ENCODE assay signal across 8 cellular contexts in the genomic region with DNA sequence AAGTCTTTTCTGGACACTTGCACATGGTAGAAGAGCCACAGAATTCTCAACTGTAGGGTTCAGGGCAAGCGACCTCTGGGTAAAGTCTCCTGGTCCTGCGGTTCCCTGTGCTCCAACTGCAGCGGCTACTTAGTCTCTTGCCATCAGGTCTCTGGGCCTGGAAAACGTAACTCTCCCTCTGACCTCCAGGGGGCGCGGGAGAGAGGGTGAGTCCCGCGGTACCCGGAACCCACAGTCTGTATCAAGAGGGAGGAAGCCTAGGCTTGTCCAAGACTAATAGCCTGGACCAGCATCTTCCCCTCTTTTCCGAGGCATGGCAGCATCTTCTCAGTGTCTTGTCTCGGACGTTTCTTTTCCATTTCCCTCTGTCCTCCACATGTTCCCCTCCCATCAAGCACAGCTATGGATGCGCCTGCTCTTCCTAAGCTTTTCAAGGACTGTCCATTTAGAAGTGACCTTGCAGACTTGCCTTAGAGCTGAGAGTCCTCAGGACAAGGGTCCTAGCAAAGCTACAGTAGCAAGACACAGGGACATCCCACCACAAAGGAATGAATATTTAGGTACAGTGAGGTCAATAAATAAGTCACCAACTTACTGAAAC. TPM values are rescaled to one million over a fixed set of nuclear protein-coding genes. Genes with fewer than 3 reads are reported as not detected.
DNase-seq lines count a peak whose midpoint lies in the region; ATAC-seq and TF ChIP-seq lines count a peak whose summit lies in the region.

No MANE protein-coding gene starts in this region.

- peak; percentile 64 for DNase-seq in ELR (ENCODE audit: low read depth)
- peak; percentile 60 to 66 for DNase-seq in SJSA1 (ENCODE audit: low read depth in 1 of 2, low spot score in 2 of 2)
- DNase-seq in activated effector memory CD4-positive, alpha-beta T cell treated with anti-CD3 and anti-CD28 coated beads, Interleukin-2, amount 50 U/mL, for 16 hours: peak; percentile 81
- no peak for DNase-seq in left ventricle myocardium inferior
- peak; percentile 52 for DNase-seq in stimulated activated CD4-positive, alpha-beta T cell treated with anti-CD3 and anti-CD28 coated beads, Interleukin-12 subunit alpha, Interleukin-12 subunit beta, amount 100 ng/mL, for 4 hours
- no peak for DNase-seq in KG1 (lab: John Stamatoyannopoulos, UW)
- no peak for DNase-seq in NCI-H2196 treated with DMSO at 0.1 percent for 48 hours (lab: John Stamatoyannopoulos, UW; ENCODE audit: unreplicated experiment)

- TF ChIP-seq CTCF in left ventricle myocardium inferior (IDR thresholded peaks at IDR 0.05; ENCODE audit: borderline replicate concordance): peak; percentile 63

- H3K36me3 ChIP-seq in SJSA1 (no peaks in the 10 kb centered on the region), left ventricle myocardium inferior (no peaks in the 10 kb centered on the region)

- H3K4me1 ChIP-seq in SJSA1 (replicated peaks) (no peaks in the 10 kb centered on the region), left ventricle myocardium inferior (no peaks in the 10 kb centered on the region)

- H3K27me3 ChIP-seq in SJSA1 (replicated peaks) (peaks cover 29% of the 10 kb centered on the region), left ventricle myocardium inferior (ENCODE audit: low read depth) (peaks cover 60% of the 10 kb centered on the region)

- intact Hi-C loops in left ventricle myocardium inferior (cut with micrococcal nuclease): no loop called here

- H3K9me3 ChIP-seq in SJSA1 (replicated peaks) (no peaks in the 10 kb centered on the region), left ventricle myocardium inferior (replicated peaks) (no peaks in the 10 kb centered on the region)

- peak; percentile 79 for ATAC-seq in HG03135 (IDR thresholded peaks at IDR 0.05; ENCODE audit: unreplicated experiment)

- H3K27ac ChIP-seq in SJSA1: no peak overlapping the region
- H3K27ac ChIP-seq in left ventricle myocardium inferior (replicated peaks): no peak overlapping the region

- H3K4me3 ChIP-seq in SJSA1 (no peak overlapping the region), left ventricle myocardium inferior (no peak overlapping the region)

RNA-seq across cellular contexts. Expression of gene FSTL4, which starts 59.3 kb away (rescaled TPM):
- 2.1 and 3.6 TPM in 2 replicates for total RNA-seq in SJSA1 (2014; rRNA removed; shearing (Covaris generic))
- not detected for total RNA-seq in left ventricle myocardium inferior

Comparison
In these comparisons a context has a peak if more than half of its experiments do, and no peak if none do; other contexts are left out.
1. DNase-seq: peak in ELR (single experiment), SJSA1 (2 of 2), activated effector memory CD4-positive, alpha-beta T cell treated with anti-CD3 and anti-CD28 coated beads, Interleukin-2, amount 50 U/mL, for 16 hours (single experiment) and stimulated activated CD4-positive, alpha-beta T cell treated with anti-CD3 and anti-CD28 coated beads, Interleukin-12 subunit alpha, Interleukin-12 subunit beta, amount 100 ng/mL, for 4 hours (single experiment); none in left ventricle myocardium inferior (single experiment), KG1 (single experiment) and NCI-H2196 treated with DMSO at 0.1 percent for 48 hours (single experiment).